1 cellular context compared by ENCODE assay signal in the genomic region with DNA sequence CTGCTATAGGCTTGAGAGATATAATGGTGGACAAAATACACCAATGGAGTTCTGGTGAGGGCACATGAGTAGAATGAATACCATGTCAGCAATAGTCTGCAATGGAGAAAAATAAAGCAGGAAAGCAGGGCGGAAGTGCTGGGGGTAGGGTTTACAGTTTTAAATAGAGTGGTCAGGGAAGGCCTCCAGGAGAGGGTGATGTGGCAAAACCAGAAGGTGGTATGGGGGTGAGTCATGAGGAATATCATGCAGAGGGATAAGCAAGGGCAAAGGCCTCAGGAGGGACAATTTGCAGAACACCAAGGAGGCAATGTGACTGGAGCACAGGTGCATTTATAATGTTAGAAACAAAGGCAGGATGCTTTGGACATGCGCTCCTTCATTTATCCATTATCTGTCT.
A peak's percentile ranks its signal among the peaks of the same experiment; 100 is the strongest.
TF ChIP-seq lines count a peak whose summit lies in the region.

No MANE protein-coding gene starts in this region.

TF ChIP-seq in K562, 482 proteins besides CTCF, POLR2A, EP300 and RAD21 (continued from another document):
- TF ChIP-seq, protein P1, sequence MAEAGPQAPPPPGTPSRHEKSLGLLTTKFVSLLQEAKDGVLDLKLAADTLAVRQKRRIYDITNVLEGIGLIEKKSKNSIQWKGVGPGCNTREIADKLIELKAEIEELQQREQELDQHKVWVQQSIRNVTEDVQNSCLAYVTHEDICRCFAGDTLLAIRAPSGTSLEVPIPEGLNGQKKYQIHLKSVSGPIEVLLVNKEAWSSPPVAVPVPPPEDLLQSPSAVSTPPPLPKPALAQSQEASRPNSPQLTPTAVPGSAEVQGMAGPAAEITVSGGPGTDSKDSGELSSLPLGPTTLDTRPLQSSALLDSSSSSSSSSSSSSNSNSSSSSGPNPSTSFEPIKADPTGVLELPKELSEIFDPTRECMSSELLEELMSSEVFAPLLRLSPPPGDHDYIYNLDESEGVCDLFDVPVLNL (CRISPR knock-in tag; IDR thresholded peaks at IDR 0.05; ENCODE audit: low read depth), result no peak
- TF ChIP-seq, protein P2, sequence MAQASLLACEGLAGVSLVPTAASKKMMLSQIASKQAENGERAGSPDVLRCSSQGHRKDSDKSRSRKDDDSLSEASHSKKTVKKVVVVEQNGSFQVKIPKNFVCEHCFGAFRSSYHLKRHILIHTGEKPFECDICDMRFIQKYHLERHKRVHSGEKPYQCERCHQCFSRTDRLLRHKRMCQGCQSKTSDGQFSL (CRISPR knock-in tag; IDR thresholded peaks at IDR 0.05), result no peak
- TF ChIP-seq, protein P2 (tag; IDR thresholded peaks at IDR 0.05), result no peak
- TF ChIP-seq FOSL1 (tag; conservative IDR thresholded peaks at IDR 0.05) (peak; percentile 68), NCOA2 (IDR thresholded peaks at IDR 0.05; ENCODE audit: partially characterized antibody in 2 of 2) (no peak), ZNF311 (CRISPR knock-in tag; IDR thresholded peaks at IDR 0.05) (no peak), ZFP30 (CRISPR knock-in tag; IDR thresholded peaks at IDR 0.05; ENCODE audit: borderline replicate concordance) (no peak), CTBP1 (IDR thresholded peaks at IDR 0.05; ENCODE audit: borderline replicate concordance) (no peak), LCOR (CRISPR knock-in tag; IDR thresholded peaks at IDR 0.05) (no peak), CAMTA2 (CRISPR knock-in tag; conservative IDR thresholded peaks at IDR 0.05) (no peak)
